21 cellular contexts compared by ENCODE assay signal in genomic region chr1:183450086-183450485, GRCh38. TPM values are rescaled to one million over a fixed set of nuclear protein-coding genes. Genes with fewer than 3 reads are reported as not detected.
A peak's percentile ranks its signal among the peaks of the same experiment; 100 is the strongest.
DNase-seq lines count a peak whose midpoint lies in the region; ATAC-seq, FAIRE-seq and TF ChIP-seq lines count a peak whose summit lies in the region.
"Had no signal": no experiment of that assay in that cellular context is flagged by ENCODE, and none has a peak within 500 bp of the region (broad histone marks: within the 10 kb centered on the region; RNA-seq: fewer than 3 reads in every experiment).

No MANE protein-coding gene starts in this region.

- intact Hi-C loops in psoas muscle (cut with DNase I) = no loop called here
- intact Hi-C loops in Caco-2 (cut with micrococcal nuclease; ENCODE audit: unreplicated experiment) = no loop called here

- peak; percentile 16 for DNase-seq in ELR (ENCODE audit: low read depth)
- DNase-seq in NCI-H2171 (lab: John Stamatoyannopoulos, UW) = peak; percentile 16
- peak; percentile 38 for DNase-seq in astrocyte of the hippocampus (ENCODE audit: low read depth, low spot score)
- no peak for DNase-seq in frontal cortex (ENCODE audit: low spot score in 2 of 2)
- DNase-seq in psoas muscle = no peak
- no peak for DNase-seq in Caco-2
- DNase-seq: ACHN; AML-193; H9; NCI-H1105; NCI-H2081; NCI-H345; NCI-H526 treated with DMSO at 0.1 percent for 48 hours; NK-92 treated with Interleukin-12 subunit alpha and Interleukin-12 subunit beta, amount 100 ng/mL, for 24 hours; Right ventricle myocardium superior; T-cell had no signal

- no peaks in the 10 kb centered on the region for H3K27me3 Mint-ChIP-seq in Caco-2 (ENCODE audit: insufficient read depth, unreplicated experiment)

- no peak overlapping the region for H3K27ac ChIP-seq in psoas muscle
- H3K27ac ChIP-seq: C4-2B, SK-N-MC had no signal

- peak; percentile 48 for FAIRE-seq in frontal cortex (lab: Jason Lieb, UNC)

- H3K4me3 Mint-ChIP-seq in Caco-2 (ENCODE audit: unreplicated experiment) = no peak overlapping the region
- H3K4me3 Mint-ChIP-seq: H9, T-cell had no signal

- H3K36me3 ChIP-seq in psoas muscle (ENCODE audit: insufficient read depth in 1 of 2, low read depth in 1 of 2) = no peaks in the 10 kb centered on the region
- H3K36me3 ChIP-seq in Caco-2 (ENCODE audit: control insufficient read depth, insufficient read depth, low read length) = no peaks in the 10 kb centered on the region

- H3K27me3 ChIP-seq in psoas muscle (ENCODE audit: insufficient read depth in 3 of 3, low read length in 2 of 3) (no peaks in the 10 kb centered on the region), Caco-2 (replicated peaks; ENCODE audit: control insufficient read depth, insufficient read depth, low read length) (no peaks in the 10 kb centered on the region)

- H3K9me3 Mint-ChIP-seq in Caco-2 (ENCODE audit: unreplicated experiment) = no peaks in the 10 kb centered on the region
- H3K9me3 Mint-ChIP-seq: H9, T-cell had no signal

- CTCF ChIA-PET in Caco-2 (lab: Charles Lee) = no interaction called here

- TF ChIP-seq CTCF in psoas muscle (IDR thresholded peaks at IDR 0.05) (no peak), Caco-2 (IDR thresholded peaks at IDR 0.05; ENCODE audit: insufficient read depth in 1 of 2, low read depth in 1 of 2, low read length in 1 of 2, severe bottlenecking in 1 of 2, unreplicated experiment in 1 of 2) (no peak)

- peaks cover 2% of the 10 kb centered on the region for H3K4me1 Mint-ChIP-seq in Caco-2 (ENCODE audit: low read depth, unreplicated experiment)
- H3K4me1 Mint-ChIP-seq: T-cell had no signal

- no peak overlapping the region for H3K27ac Mint-ChIP-seq in Caco-2 (ENCODE audit: unreplicated experiment)
- H3K27ac Mint-ChIP-seq: H9, T-cell had no signal

- no peaks in the 10 kb centered on the region for H3K36me3 Mint-ChIP-seq in Caco-2 (ENCODE audit: insufficient read depth, unreplicated experiment)
- H3K36me3 Mint-ChIP-seq: T-cell had no signal

- POLR2A ChIA-PET in Caco-2 (lab: Charles Lee) = no interaction called here

- H3K4me3 ChIP-seq in psoas muscle = no peak overlapping the region
- no peak overlapping the region for H3K4me3 ChIP-seq in Caco-2 (ENCODE audit: low read depth, low read length)
- H3K4me3 ChIP-seq: GM12878, SK-N-MC had no signal

- ATAC-seq in HG03378 (IDR thresholded peaks at IDR 0.05; ENCODE audit: unreplicated experiment) = no peak
- ATAC-seq in psoas muscle = no peak
- ATAC-seq: GM12878, T-cell had no signal

- BruUV-seq in Caco-2 (replicated peaks; lab: Mats Ljungman, UMichigan) = no TSS peak

- no peaks in the 10 kb centered on the region for H3K4me1 ChIP-seq in psoas muscle
- 0 out of 2 replicates have a peak, but pooled peaks cover 6% of the 10 kb centered on the region for H3K4me1 ChIP-seq in Caco-2

- 30 to 48% (median 46%) methylated on average over 2 of the region's 2 CpGs for WGBS in psoas muscle, 3 donors

- H3K9me3 ChIP-seq in psoas muscle (no peaks in the 10 kb centered on the region), Caco-2 (no peaks in the 10 kb centered on the region)

RNA-seq across cellular contexts. Expression of gene SMG7, which starts 22.2 kb away (rescaled TPM):
- total RNA-seq in frontal cortex (19.2 TPM), psoas muscle (10 to 100 TPM; 21.1 to 40.3 (median 32.1) TPM), Caco-2 (2022) (57.8 and 60.2 TPM in 2 replicates)
- polyA plus RNA-seq in psoas muscle = 10 to 100 TPM; 14.1 to 26.4 (median 22.9) TPM

RNA-seq across cellular contexts. Expression of gene NMNAT2, which starts 31.9 kb away (rescaled TPM):
- total RNA-seq in frontal cortex (34.2 TPM), psoas muscle (under 1 TPM; 0.30 to 0.61 (median 0.43) TPM), Caco-2 (2022) (16.4 and 20.1 TPM in 2 replicates)
- under 1 TPM; 0.04 to 0.38 (median 0.13) TPM for polyA plus RNA-seq in psoas muscle
- total RNA-seq: OCI-LY7 had no signal

Comparison
In these comparisons a context has a peak if more than half of its experiments do, and no peak if none do; other contexts are left out.
1. DNase-seq: peak in ELR (single experiment), NCI-H2171 (single experiment) and astrocyte of the hippocampus (single experiment); none in frontal cortex (0 of 2), psoas muscle (0 of 2) and Caco-2 (0 of 2).
2. RNA of gene NMNAT2, which starts 31.9 kb away (total RNA-seq): 34.2 TPM in frontal cortex (single experiment) and 16.4 to 20.1 TPM in Caco-2; 0.30 to 0.61 TPM in psoas muscle; every median in the first group is over 10 times any median in the second.